Comparison of ENCODE assay signal across 22 cellular contexts in genomic region chr18:35441857-35442595, GRCh38. TPM values are rescaled to one million over a fixed set of nuclear protein-coding genes. Genes with fewer than 3 reads are reported as not detected.
DNase-seq lines count a peak whose midpoint lies in the region; ATAC-seq and TF ChIP-seq lines count a peak whose summit lies in the region.
"Had no signal": no experiment of that assay in that cellular context is flagged by ENCODE, and none has a peak within 500 bp of the region (broad histone marks: within the 10 kb centered on the region; RNA-seq: fewer than 3 reads in every experiment).

No MANE protein-coding gene starts in this region.

- no peaks in the 10 kb centered on the region for H3K36me3 ChIP-seq in SK-N-SH (replicated peaks in 1 of 2; ENCODE audit: control insufficient read depth in 1 of 2, insufficient read depth in 2 of 2, low read length in 1 of 2)
- H3K36me3 ChIP-seq: lower lobe of right lung, prostate gland, SJCRH30, tibial nerve had no signal

- POLR2A ChIA-PET in SK-N-SH (lab: Yijun Ruan, JAX) = no interaction called here

- no peak overlapping the region for H3K9ac ChIP-seq in SK-N-SH

- no peak overlapping the region for H3K27ac ChIP-seq in SK-N-SH (ENCODE audit: low read depth in 2 of 2, low read length in 1 of 2)
- H3K27ac ChIP-seq: C4-2B, lower lobe of right lung, prostate gland, SJCRH30, tibial nerve had no signal

- 74% methylated on average over 9 of the region's 9 CpGs for WGBS in SK-N-SH (ENCODE audit: low lambda C conversion rate)

- H4K20me1 ChIP-seq in SK-N-SH (ENCODE audit: insufficient read depth) = no peaks in the 10 kb centered on the region

- 0 out of 2 replicates have a peak overlapping the region, but pooled peaks have one; percentile 6 for H2AFZ ChIP-seq in SK-N-SH (ENCODE audit: low read depth)

- CTCF ChIA-PET in SK-N-SH (lab: Yijun Ruan, JAX) = interaction anchor here (1.5 kb wide), 1 partner anchor 56 kb away, joined by 4 read pairs; no protein-coding TSS in a partner anchor

- no peaks in the 10 kb centered on the region for H3K9me3 ChIP-seq in SK-N-SH
- H3K9me3 ChIP-seq: lower lobe of right lung, prostate gland, SJCRH30, tibial nerve had no signal

- TF ChIP-seq RAD21 in SK-N-SH (IDR thresholded peaks at IDR 0.05; ENCODE audit: low read length) = no peak

- DNase-seq in SK-N-SH = no peak
- peak; percentile 69 for DNase-seq in astrocyte of the hippocampus (ENCODE audit: low read depth, low spot score)
- peak; percentile 19 for DNase-seq in hepatic stellate cell (ENCODE audit: low spot score)
- DNase-seq in ecto neural progenitor cell (ENCODE audit: low spot score) = no peak
- DNase-seq in activated CD4-positive, alpha-beta T cell treated with anti-CD3 and anti-CD28 coated beads for 48 hours = no peak
- DNase-seq in NCI-H1694 (lab: John Stamatoyannopoulos, UW) = no peak
- DNase-seq: 8988T; activated CD4-positive, alpha-beta T cell treated with anti-CD3 and anti-CD28 coated beads for 36 hours; activated effector memory CD4-positive, alpha-beta T cell treated with anti-CD3 and anti-CD28 coated beads, Interleukin-2, amount 50 U/mL, for 16 hours; DMS53; lower lobe of right lung; natural killer cell; NCI-H1436 treated with DMSO at 0.1 percent for 48 hours; NCI-H345; SJCRH30; stimulated activated naive CD4-positive, alpha-beta T cell; T1000 had no signal

- no peak for TF ChIP-seq EP300 in SK-N-SH (IDR thresholded peaks at IDR 0.05; ENCODE audit: borderline replicate concordance in 1 of 2, low read depth in 1 of 2, low read length in 1 of 2)

- ATAC-seq in SK-N-SH treated with all-trans-retinoic acid at 6 μM for 48 hours (no peak), GM21381 (IDR thresholded peaks at IDR 0.05; ENCODE audit: unreplicated experiment) (no peak)
- ATAC-seq: activated CD4-positive, alpha-beta T cell treated with anti-CD3 and anti-CD28 coated beads for 36 hours; lower lobe of right lung; natural killer cell had no signal

- peaks cover 0 to 2% of the 10 kb centered on the region in 2 experiments; a peak in 2 of 4 replicates for H3K4me1 ChIP-seq in SK-N-SH (ENCODE audit: control insufficient read depth in 1 of 2, insufficient read depth in 2 of 2, low read depth in 1 of 2, low read length in 1 of 2)
- H3K4me1 ChIP-seq: lower lobe of right lung, prostate gland, SJCRH30 had no signal

- no peak overlapping the region for H3K4me3 ChIP-seq in SK-N-SH (ENCODE audit: low read depth in 2 of 2, low read length in 1 of 2)
- H3K4me3 ChIP-seq: lower lobe of right lung, prostate gland, SJCRH30, tibial nerve had no signal

- H3F3A ChIP-seq in SK-N-SH (replicated peaks; ENCODE audit: insufficient read depth) = no peaks in the 10 kb centered on the region

- no peaks in the 10 kb centered on the region for H3K9me2 ChIP-seq in SK-N-SH

- H3K27me3 ChIP-seq in SK-N-SH (ENCODE audit: insufficient read depth) = no peaks in the 10 kb centered on the region
- H3K27me3 ChIP-seq: SJCRH30, tibial nerve had no signal

- no peaks in the 10 kb centered on the region for H3K79me2 ChIP-seq in SK-N-SH (ENCODE audit: insufficient read depth)

- no peak for TF ChIP-seq CTCF in SK-N-SH (IDR thresholded peaks at IDR 0.05)

- H3K4me2 ChIP-seq in SK-N-SH = no peak overlapping the region

TF ChIP-seq in SK-N-SH, 30 proteins besides CTCF, POLR2A, EP300 and RAD21:
- TF ChIP-seq TCF12 (IDR thresholded peaks at IDR 0.05) = no peak

TF ChIP-seq in SK-N-SH treated with all-trans-retinoic acid at 6 μM for 48 hours, 23 proteins besides CTCF, POLR2A, EP300 and RAD21:
- TF ChIP-seq ZNF70 (CRISPR knock-in tag; IDR thresholded peaks at IDR 0.05) (no peak), CREB5 (CRISPR knock-in tag; IDR thresholded peaks at IDR 0.05; ENCODE audit: low read depth) (no peak), GLIS3 (CRISPR knock-in tag; IDR thresholded peaks at IDR 0.05) (no peak), ZFP30 (CRISPR knock-in tag; IDR thresholded peaks at IDR 0.05) (no peak), ZC3H10 (CRISPR knock-in tag; IDR thresholded peaks at IDR 0.05) (no peak), CSDC2 (CRISPR knock-in tag; IDR thresholded peaks at IDR 0.05) (no peak), OSR1 (CRISPR knock-in tag; IDR thresholded peaks at IDR 0.05) (no peak)

RNA-seq across cellular contexts. Expression of gene INO80C, which starts 55.7 kb away (rescaled TPM):
- polyA plus RNA-seq in SK-N-SH (2012; rRNA removed) = 17.0 and 17.7 TPM in 2 replicates
- 13.9 and 16.9 TPM in 2 replicates for polyA plus RNA-seq in SK-N-SH (2012; cell fraction: cytosol; rRNA removed)
- 19.8 and 21.7 TPM in 2 replicates for polyA plus RNA-seq in SK-N-SH (2012; cell fraction: nucleus; rRNA removed)

Comparison
In these comparisons a context has a peak if more than half of its experiments do, and no peak if none do; other contexts are left out.
1. DNase-seq: peak in astrocyte of the hippocampus (single experiment) and hepatic stellate cell (single experiment); none in SK-N-SH (single experiment), ecto neural progenitor cell (single experiment), activated CD4-positive, alpha-beta T cell treated with anti-CD3 and anti-CD28 coated beads for 48 hours (single experiment) and NCI-H1694 (single experiment).